In genomic region chrX:120514236-120514635, GRCh38 we compare ENCODE assay signal across 8 cellular contexts. TPM values are rescaled to one million over a fixed set of nuclear protein-coding genes. Genes with fewer than 3 reads are reported as not detected.
DNase-seq lines count a peak whose midpoint lies in the region; ATAC-seq, FAIRE-seq and TF ChIP-seq lines count a peak whose summit lies in the region.
"Had no signal": no experiment of that assay in that cellular context is flagged by ENCODE, and none has a peak within 500 bp of the region (broad histone marks: within the 10 kb centered on the region; RNA-seq: fewer than 3 reads in every experiment).

No MANE protein-coding gene starts in this region.

- no TSS peak for BruUV-seq in IMR-90 (replicated peaks; lab: Mats Ljungman, UMichigan)

- H3K9me1 ChIP-seq in IMR-90 (ENCODE audit: insufficient read depth, low read length) = no peaks in the 10 kb centered on the region

- no peak overlapping the region for H3K14ac ChIP-seq in IMR-90 (replicated peaks; ENCODE audit: low read depth, low read length)

- TF ChIP-seq RAD21 in IMR-90 (IDR thresholded peaks at IDR 0.05; ENCODE audit: low read length) = peak; percentile 39

- no peak overlapping the region for H4K5ac ChIP-seq in IMR-90 (ENCODE audit: low read depth, low read length)

- peak; percentile 17 for FAIRE-seq in G401.6 (lab: Jason Lieb, UNC)

- DNase-seq in IMR-90 = peak; percentile 25
- DNase-seq in astrocyte of the hippocampus (ENCODE audit: low read depth, low spot score) = peak; percentile 19
- peak in 1 of 3 donors; percentile 7 for DNase-seq in mucosa of descending colon
- DNase-seq in omental fat pad (ENCODE audit: low spot score) = no peak
- DNase-seq in T-helper 1 cell = no peak
- no peak for DNase-seq in activated CD8-positive, alpha-beta memory T cell treated with anti-CD3 and anti-CD28 coated beads for 24 hours
- DNase-seq: activated CD4-positive, alpha-beta T cell treated with anti-CD3 and anti-CD28 coated beads for 48 hours had no signal

- in situ Hi-C loops in IMR-90 (cut with MboI; ENCODE audit: low sequenced_read_pairs) = loop anchor here (25.0 kb wide), 1 partner anchor 248 kb away; no protein-coding TSS in a partner anchor

- no peak overlapping the region for H3K4ac ChIP-seq in IMR-90 (ENCODE audit: low read depth, low read length)

- no peaks in the 10 kb centered on the region for H3K27me3 ChIP-seq in IMR-90 (ENCODE audit: control insufficient read depth, insufficient read depth, low read length)

- no peak for TF ChIP-seq POLR2A in IMR-90 (IDR thresholded peaks at IDR 0.05; ENCODE audit: low read depth, low read length)

- H2AK5ac ChIP-seq in IMR-90 (ENCODE audit: low read depth, low read length) = no peak overlapping the region

- no peak overlapping the region for H4K91ac ChIP-seq in IMR-90 (ENCODE audit: insufficient read depth, low read depth, low read length)

- CTCF ChIA-PET in IMR-90 (lab: Yijun Ruan, JAX) = no interaction called here

- no peaks in the 10 kb centered on the region for H4K20me1 ChIP-seq in IMR-90 (ENCODE audit: insufficient read depth, low read length)

- POLR2A ChIA-PET in IMR-90 (lab: Charles Lee; ENCODE audit: unreplicated experiment) = no interaction called here

- no peak overlapping the region for H3K56ac ChIP-seq in IMR-90 (ENCODE audit: extremely low read depth, insufficient read depth, low read length)

- H3K18ac ChIP-seq in IMR-90 (ENCODE audit: low read depth, low read length) = no peak overlapping the region

- no peak overlapping the region for H2BK15ac ChIP-seq in IMR-90 (ENCODE audit: low read depth, low read length)

- no peak overlapping the region for H2BK20ac ChIP-seq in IMR-90 (ENCODE audit: low read depth, low read length)

- no peaks in the 10 kb centered on the region for H3K79me1 ChIP-seq in IMR-90 (ENCODE audit: low read depth in 1 of 2, low read length in 2 of 2)

- no CpG with 5 or more reads among the region's 1 CpG for WGBS in IMR-90 (ENCODE audit: extremely low coverage in 2 of 2, insufficient read length in 1 of 2), 2 experiments

- H3K4me3 ChIP-seq in IMR-90 (ENCODE audit: insufficient read depth, low read depth, low read length) (no peak overlapping the region), mucosa of descending colon (no peak overlapping the region)

- no peak overlapping the region for H2BK5ac ChIP-seq in IMR-90 (ENCODE audit: low read depth, low read length, poor library complexity, severe bottlenecking)

- H2BK120ac ChIP-seq in IMR-90 (ENCODE audit: low read depth, low read length) = no peak overlapping the region

- H3K36me3 ChIP-seq in IMR-90 (ENCODE audit: control insufficient read depth, insufficient read depth, low read length) (no peaks in the 10 kb centered on the region), mucosa of descending colon (ENCODE audit: low read depth) (no peaks in the 10 kb centered on the region)

- no peak overlapping the region for H3K9ac ChIP-seq in IMR-90 (ENCODE audit: low read depth, low read length)

- dilution Hi-C loops in IMR-90 (cut with HindIII; ENCODE audit: low sequenced_read_pairs, unreplicated experiment) = no loop called here

- no peak overlapping the region for H4K8ac ChIP-seq in IMR-90 (ENCODE audit: low read depth in 2 of 2, low read length in 2 of 2)

- H3K9me3 ChIP-seq in IMR-90 (ENCODE audit: control insufficient read depth, insufficient read depth, low read length) = no peaks in the 10 kb centered on the region
- no peaks in the 10 kb centered on the region for H3K9me3 ChIP-seq in mucosa of descending colon

- ATAC-seq in IMR-90 (ENCODE audit: low read depth) = peak; percentile 51; the same call in 1 of the 2 replicates
- ATAC-seq in mucosa of descending colon = peak; percentile 66
- no peak for ATAC-seq in omental fat pad (ENCODE audit: low FRiP score)

- H3K27ac ChIP-seq in IMR-90 (ENCODE audit: insufficient read depth, low read length) = no peak overlapping the region

- no peak overlapping the region for H2AFZ ChIP-seq in IMR-90 (replicated peaks; ENCODE audit: low read length, poor library complexity)

- H3K23ac ChIP-seq in IMR-90 (ENCODE audit: low read depth, low read length) = no peak overlapping the region

- H3K4me1 ChIP-seq in IMR-90 (ENCODE audit: control insufficient read depth, insufficient read depth, low read length) (0 out of 2 replicates have a peak, but pooled peaks cover 2% of the 10 kb centered on the region), mucosa of descending colon (ENCODE audit: low read depth) (no peaks in the 10 kb centered on the region)

- intact Hi-C loops in IMR-90 (cut with micrococcal nuclease) (no loop called here), mucosa of descending colon (cut with DNase I, micrococcal nuclease) (no loop called here)

- no peak overlapping the region for H3K4me2 ChIP-seq in IMR-90 (ENCODE audit: low read depth, low read length)

- TF ChIP-seq CTCF in IMR-90 (conservative IDR thresholded peaks at IDR 0.05; ENCODE audit: low read depth, low read length) (peak; percentile 29; the same call in 1 of the 2 replicates), mucosa of descending colon (IDR thresholded peaks at IDR 0.05) (no peak), omental fat pad (IDR thresholded peaks at IDR 0.05) (no peak)

- no peak overlapping the region for H2AK9ac ChIP-seq in IMR-90 (replicated peaks; ENCODE audit: low read depth, low read length, poor library complexity)

TF ChIP-seq in IMR-90, 13 proteins besides CTCF, POLR2A, EP300 and RAD21:
- no peak for TF ChIP-seq RCOR1 (IDR thresholded peaks at IDR 0.05; ENCODE audit: insufficient replicate concordance, low read length)
- no peak for TF ChIP-seq MAZ (IDR thresholded peaks at IDR 0.05; ENCODE audit: borderline replicate concordance, low read depth, low read length)
- TF ChIP-seq CEBPB (IDR thresholded peaks at IDR 0.05; ENCODE audit: low read depth, low read length) = no peak
- no peak for TF ChIP-seq NFE2L2 (IDR thresholded peaks at IDR 0.05; ENCODE audit: low read depth, low read length)
- TF ChIP-seq MXI1 (IDR thresholded peaks at IDR 0.05; ENCODE audit: borderline replicate concordance, low read depth, low read length) = no peak
- no peak for TF ChIP-seq FOS (IDR thresholded peaks at IDR 0.05; ENCODE audit: low read depth, low read length)
- no peak for TF ChIP-seq RFX5 (IDR thresholded peaks at IDR 0.05; ENCODE audit: low read depth, low read length)
- TF ChIP-seq SMC3 (IDR thresholded peaks at IDR 0.05; ENCODE audit: low read depth, low read length) = no peak; the same call in 1 of the 2 replicates
- TF ChIP-seq BHLHE40 (IDR thresholded peaks at IDR 0.05; ENCODE audit: low read depth, low read length) = no peak
- TF ChIP-seq, protein P1, sequence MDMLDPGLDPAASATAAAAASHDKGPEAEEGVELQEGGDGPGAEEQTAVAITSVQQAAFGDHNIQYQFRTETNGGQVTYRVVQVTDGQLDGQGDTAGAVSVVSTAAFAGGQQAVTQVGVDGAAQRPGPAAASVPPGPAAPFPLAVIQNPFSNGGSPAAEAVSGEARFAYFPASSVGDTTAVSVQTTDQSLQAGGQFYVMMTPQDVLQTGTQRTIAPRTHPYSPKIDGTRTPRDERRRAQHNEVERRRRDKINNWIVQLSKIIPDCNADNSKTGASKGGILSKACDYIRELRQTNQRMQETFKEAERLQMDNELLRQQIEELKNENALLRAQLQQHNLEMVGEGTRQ (IDR thresholded peaks at IDR 0.05; ENCODE audit: low read depth, low read length) = no peak
- no peak for TF ChIP-seq MAFK (IDR thresholded peaks at IDR 0.05; ENCODE audit: low read depth, low read length)
- no peak for TF ChIP-seq ELK1 (IDR thresholded peaks at IDR 0.05; ENCODE audit: borderline replicate concordance, low read depth, low read length)

RNA-seq across cellular contexts. Expression of gene LAMP2, which starts 45.1 kb away (rescaled TPM):
- total RNA-seq in IMR-90 (2012; rRNA removed) = 114 and 129 TPM in 2 replicates
- 71.8 and 78.1 TPM in 2 replicates for polyA plus RNA-seq in IMR-90 (2012; rRNA removed)
- 17.4 and 27.4 TPM in 2 replicates for polyA plus RNA-seq in IMR-90 (2012; cell fraction: cytosol; rRNA removed)
- 6.0 and 36.8 TPM in 2 replicates for polyA plus RNA-seq in IMR-90 (2012; cell fraction: nucleus; rRNA removed; ENCODE audit: low replicate concordance)
- 10 to 100 TPM; 75.1 to 90.0 (median 79.0) TPM for total RNA-seq in mucosa of descending colon
- total RNA-seq in omental fat pad = 100 to 1,000 TPM; 111 to 123 (median 117) TPM

RNA-seq across cellular contexts. Expression of gene CUL4B, which starts 46.5 kb away (rescaled TPM):
- total RNA-seq in IMR-90 (2012; rRNA removed) (19.4 and 33.1 TPM in 2 replicates), mucosa of descending colon (10 to 100 TPM; 27.4 to 47.1 (median 34.1) TPM), omental fat pad (10 to 100 TPM; 27.3 to 55.5 (median 30.3) TPM)
- polyA plus RNA-seq in IMR-90 (2012; rRNA removed) = 21.1 and 30.9 TPM in 2 replicates
- 9.7 and 11.3 TPM in 2 replicates for polyA plus RNA-seq in IMR-90 (2012; cell fraction: cytosol; rRNA removed)
- polyA plus RNA-seq in IMR-90 (2012; cell fraction: nucleus; rRNA removed; ENCODE audit: low replicate concordance) = 22.0 and 63.6 TPM in 2 replicates

Comparison
In these comparisons a context has a peak if more than half of its experiments do, and no peak if none do; other contexts are left out.
1. DNase-seq: peak in IMR-90 (single experiment) and astrocyte of the hippocampus (single experiment); none in omental fat pad (single experiment), T-helper 1 cell (0 of 5) and activated CD8-positive, alpha-beta memory T cell treated with anti-CD3 and anti-CD28 coated beads for 24 hours (single experiment).